ENCODE assay signal across 8 cellular contexts in the genomic region with DNA sequence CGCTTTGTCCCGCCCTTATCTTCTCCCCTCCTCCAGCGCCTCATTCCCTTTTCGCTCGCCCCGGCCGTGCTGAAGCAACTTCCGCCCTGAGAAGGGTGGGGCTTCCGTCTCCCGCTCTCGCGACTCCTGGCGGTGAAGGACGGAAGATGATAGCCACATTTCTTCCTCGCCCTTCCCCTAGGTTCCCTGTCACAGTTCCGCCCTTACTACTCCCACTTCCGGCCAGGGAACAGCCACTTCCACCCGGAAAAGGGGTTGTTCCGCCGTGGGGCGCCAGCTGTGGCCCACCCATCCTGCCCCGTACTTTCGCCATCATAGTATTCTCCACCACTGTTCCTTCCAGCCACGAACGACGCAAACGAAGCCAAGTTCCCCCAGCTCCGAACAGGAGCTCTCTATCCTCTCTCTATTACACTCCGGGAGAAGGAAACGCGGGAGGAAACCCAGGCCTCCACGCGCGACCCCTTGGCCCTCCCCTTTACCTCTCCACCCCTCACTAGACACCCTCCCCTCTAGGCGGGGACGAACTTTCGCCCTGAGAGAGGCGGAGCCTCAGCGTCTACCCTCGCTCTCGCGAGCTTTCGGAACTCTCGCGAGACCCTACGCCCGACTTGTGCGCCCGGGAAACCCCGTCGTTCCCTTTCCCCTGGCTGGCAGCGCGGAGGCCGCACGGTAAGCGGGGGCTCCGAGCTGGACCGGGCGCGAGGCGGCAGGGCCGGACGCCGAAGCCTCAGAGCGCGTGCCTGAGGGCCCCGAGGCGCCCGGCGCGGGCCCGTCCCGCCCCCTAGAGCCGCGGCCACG. TPM values are rescaled to one million over a fixed set of nuclear protein-coding genes. Genes with fewer than 3 reads are reported as not detected.
DNase-seq lines count a peak whose midpoint lies in the region; ATAC-seq and TF ChIP-seq lines count a peak whose summit lies in the region.

A gene (plus strand): TSS at position 638 of the 801 bp plus-strand sequence. CDS start 520 bp downstream, outside the sequence.

- peak; percentile 87 for TF ChIP-seq CTCF in CD14-positive monocyte (IDR thresholded peaks at IDR 0.05)
- peak; percentile 56 for TF ChIP-seq CTCF in coronary artery (IDR thresholded peaks at IDR 0.05)

- ATAC-seq in GM19351 (IDR thresholded peaks at IDR 0.05; ENCODE audit: unreplicated experiment) (peak; percentile 70), HG03521 (IDR thresholded peaks at IDR 0.05; ENCODE audit: unreplicated experiment) (peak; percentile 78), left colon (peak; percentile 88)

- CTCF ChIA-PET in activated CD4-positive, alpha-beta T cell treated with anti-CD3 and anti-CD28 coated beads, Interleukin-2, amount 10 ng/mL, durations not matched to agents 7 days and 5 days (lab: Charles Lee), result interaction anchor here (0.6 to 3.3 kb wide), 27 partner anchors 9 to 615 kb away, joined by 3 to 27 read pairs (median 4); a partner anchor contains a TSS

- H3K36me3 Mint-ChIP-seq in CD14-positive monocyte, result peaks cover 31 to 39% of the 10 kb centered on the region in 2 donors
- H3K36me3 Mint-ChIP-seq in activated CD4-positive, alpha-beta T cell treated with anti-CD3 and anti-CD28 coated beads, Interleukin-2, amount 10 ng/mL, durations not matched to agents 7 days and 5 days (ENCODE audit: low read depth), result peaks cover 43% of the 10 kb centered on the region

- intact Hi-C loops in CD14-positive monocyte (cut with micrococcal nuclease), result loop anchor here (2.0 to 5.0 kb wide), 2 partner anchors 23 to 97 kb away; a partner anchor contains a TSS
- intact Hi-C loops in left colon (cut with DNase I, micrococcal nuclease), result no loop called here

- no peaks in the 10 kb centered on the region for H3K9me3 Mint-ChIP-seq in CD14-positive monocyte
- no peaks in the 10 kb centered on the region for H3K9me3 Mint-ChIP-seq in activated CD4-positive, alpha-beta T cell treated with anti-CD3 and anti-CD28 coated beads, Interleukin-2, amount 10 ng/mL, durations not matched to agents 7 days and 5 days

- peak within 1 kb of the TSS; percentile 92 to 100 for H3K4me3 Mint-ChIP-seq in CD14-positive monocyte
- H3K4me3 Mint-ChIP-seq in activated CD4-positive, alpha-beta T cell treated with anti-CD3 and anti-CD28 coated beads, Interleukin-2, amount 10 ng/mL, durations not matched to agents 7 days and 5 days, result peak within 1 kb of the TSS; percentile 79

- POLR2A ChIA-PET in activated CD4-positive, alpha-beta T cell treated with anti-CD3 and anti-CD28 coated beads, Interleukin-2, amount 10 ng/mL, durations not matched to agents 7 days and 5 days (lab: Charles Lee), result interaction anchor here (0.6 to 2.4 kb wide), 6 partner anchors 8 to 403 kb away, joined by 3 to 11 read pairs (median 4); no protein-coding TSS in a partner anchor

- DNase-seq in CD14-positive monocyte (ENCODE audit: low spot score) (peak; percentile 98), NCI-H69 (lab: John Stamatoyannopoulos, UW) (peak; percentile 99), coronary artery (ENCODE audit: low spot score) (peak; percentile 99), left colon (peak; percentile 98 to 99)
- peak; percentile 98 for DNase-seq in activated CD4-positive, alpha-beta T cell treated with anti-CD3 and anti-CD28 coated beads, Interleukin-2, amount 10 ng/mL, durations not matched to agents 7 days and 5 days
- peak; percentile 97 for DNase-seq in stimulated activated CD4-positive, alpha-beta T cell treated with anti-CD3 and anti-CD28 coated beads, Interleukin-1b, Interleukin-23, amount 100 ng/mL, for 48 hours

- peaks cover 45% of the 10 kb centered on the region for H3K4me1 Mint-ChIP-seq in CD14-positive monocyte
- H3K4me1 Mint-ChIP-seq in activated CD4-positive, alpha-beta T cell treated with anti-CD3 and anti-CD28 coated beads, Interleukin-2, amount 10 ng/mL, durations not matched to agents 7 days and 5 days, result peaks cover 44% of the 10 kb centered on the region

- peaks cover 0 to 3% (median 2%) of the 10 kb centered on the region in 3 donors for H3K27me3 Mint-ChIP-seq in CD14-positive monocyte (ENCODE audit: low read depth in 3 of 3)
- H3K27me3 Mint-ChIP-seq in activated CD4-positive, alpha-beta T cell treated with anti-CD3 and anti-CD28 coated beads, Interleukin-2, amount 10 ng/mL, durations not matched to agents 7 days and 5 days, result peaks cover 2% of the 10 kb centered on the region

- peak within 1 kb of the TSS; percentile 99 for H3K4me3 ChIP-seq in coronary artery

- H3K27ac Mint-ChIP-seq in CD14-positive monocyte, result peak within 1 kb of the TSS; percentile 99 to 100 (median 100)
- H3K27ac Mint-ChIP-seq in activated CD4-positive, alpha-beta T cell treated with anti-CD3 and anti-CD28 coated beads, Interleukin-2, amount 10 ng/mL, durations not matched to agents 7 days and 5 days, result peak within 1 kb of the TSS; percentile 94

- H3K27ac ChIP-seq in coronary artery, result peak within 1 kb of the TSS; percentile 71 to 99

RNA-seq across cellular contexts. Expression of the gene that starts here (rescaled TPM):
- 1,000 to 10,000 TPM; 1,234 to 1,424 TPM for polyA plus RNA-seq in CD14-positive monocyte
- 1,000 to 10,000 TPM; 2,679 to 3,011 TPM for total RNA-seq in activated CD4-positive, alpha-beta T cell treated with anti-CD3 and anti-CD28 coated beads, Interleukin-2, amount 10 ng/mL, durations not matched to agents 7 days and 5 days
- total RNA-seq in left colon, result 1,000 to 10,000 TPM; 1,474 to 1,504 TPM

Comparison
In these comparisons a context has a peak if more than half of its experiments do, and no peak if none do; other contexts are left out.
1. Peak in every context shown above with its lines: DNase-seq, ATAC-seq, H3K4me3 ChIP-seq and H3K27ac ChIP-seq.
2. intact Hi-C loops: an anchor here in CD14-positive monocyte (2.0 to 5.0 kb wide); none called in left colon.